Comparison of ENCODE assay signal across 24 cellular contexts in the genomic region with DNA sequence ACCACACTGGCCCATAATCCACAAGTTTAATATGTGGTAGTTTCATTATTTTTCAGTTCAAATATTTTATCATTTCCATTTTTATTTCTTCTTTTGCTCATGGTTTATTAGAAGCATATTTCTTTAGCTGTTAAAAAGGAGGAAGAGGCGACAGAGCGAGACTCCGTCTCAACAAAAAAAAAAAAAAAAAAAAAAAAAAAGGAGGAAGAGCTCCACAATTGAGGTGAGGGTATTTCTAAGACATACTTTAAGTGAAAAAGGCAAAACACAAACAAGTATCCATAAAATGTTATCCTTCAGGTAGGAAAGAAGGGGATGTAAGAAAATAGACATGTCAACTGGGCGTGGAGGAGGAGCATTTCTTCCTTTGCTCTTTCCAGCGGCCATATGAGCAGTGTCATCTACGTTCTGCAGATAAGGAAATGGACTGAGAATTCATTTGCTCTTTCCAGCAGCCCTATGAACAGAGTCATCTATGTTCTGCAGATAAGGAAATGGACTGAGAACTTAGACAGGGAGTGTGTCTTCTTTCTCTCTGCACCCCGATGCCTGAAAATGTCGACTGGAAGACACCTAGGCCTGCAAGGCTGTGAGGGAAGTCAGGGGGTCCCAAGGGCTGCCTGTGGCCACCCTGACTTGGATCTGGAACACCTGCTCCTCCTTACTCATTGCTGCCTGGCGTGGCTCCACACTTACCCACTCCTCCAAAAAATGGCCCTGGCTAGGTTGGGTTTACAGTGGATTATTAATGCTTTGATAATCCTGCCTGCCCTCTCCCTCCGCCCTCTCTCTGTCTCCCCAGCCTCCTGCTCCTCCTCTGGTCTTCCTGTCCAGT. TPM values are rescaled to one million over a fixed set of nuclear protein-coding genes. Genes with fewer than 3 reads are reported as not detected.
"Had no signal": no experiment of that assay in that cellular context is flagged by ENCODE, and none has a peak within 500 bp of the region (broad histone marks: within the 10 kb centered on the region; RNA-seq: fewer than 3 reads in every experiment).

No MANE protein-coding gene starts in this region.

- H3K4me3 Mint-ChIP-seq: activated B cell treated with CpG ODN at 0.5 μM for 24 hours; activated CD4-positive, alpha-beta T cell treated with anti-CD3 and anti-CD28 coated beads, Interleukin-2, amount 10 ng/mL, durations not matched to agents 24 days and 14 days; activated naive CD8-positive, alpha-beta T cell treated with anti-CD3 and anti-CD28 coated beads, Interleukin-2, amount 10 ng/mL, durations not matched to agents 7 days and 5 days; activated T-helper 1 cell treated with anti-CD3 and anti-CD28 coated beads, Interleukin-12 subunit alpha, Interleukin-12 subunit beta, Interleukin-2, Interleukin-4 antibody, amounts not matched to agents 30 ng/mL and 10 ng/mL and 1 ng/mL, durations not matched to agents 14 hours and 24 hours and 36 hours; central memory CD8-positive, alpha-beta T cell; memory B cell; natural killer cell; stimulated activated naive B cell treated with anti-CD40 and anti-IgM and Interleukin-4, amounts not matched to agents 10 μg/mL and 1 μg/mL and 100 μg/mL, for 72 hours; T-cell had no signal

- H3K36me3 Mint-ChIP-seq: activated naive CD8-positive, alpha-beta T cell treated with anti-CD3 and anti-CD28 coated beads, Interleukin-2, amount 10 ng/mL, durations not matched to agents 7 days and 5 days; memory B cell; natural killer cell; T-cell had no signal

- H3K27me3 Mint-ChIP-seq: activated B cell treated with CpG ODN at 0.5 μM for 24 hours had no signal

- H3K4me3 ChIP-seq: coronary artery, esophagus squamous epithelium, tibial nerve had no signal

- H3K27ac ChIP-seq: brain microvascular endothelial cell, coronary artery, esophagus squamous epithelium, tibial nerve had no signal

- H3K36me3 ChIP-seq: brain microvascular endothelial cell, esophagus squamous epithelium, tibial nerve had no signal

- H3K4me1 ChIP-seq: esophagus squamous epithelium had no signal

- H3K9me3 ChIP-seq: esophagus squamous epithelium, tibial nerve had no signal

- DNase-seq: activated B cell treated with CpG ODN at 0.5 μM for 24 hours; activated CD4-positive, alpha-beta T cell treated with anti-CD3 and anti-CD28 coated beads, Interleukin-2, amount 10 ng/mL, durations not matched to agents 24 days and 14 days; activated naive CD4-positive, alpha-beta T cell; activated naive CD8-positive, alpha-beta T cell treated with anti-CD3 and anti-CD28 coated beads, Interleukin-2, amount 10 ng/mL, durations not matched to agents 7 days and 5 days; anterior cingulate cortex; brain microvascular endothelial cell; esophagus squamous epithelium; glutamatergic neuron; hypothalamus; kidney; left ventricle myocardium superior; natural killer cell; nucleus accumbens; stimulated activated CD4-positive, alpha-beta T cell treated with anti-CD3 and anti-CD28 coated beads, Interleukin-15, amount 100 ng/mL, for 24 hours; stimulated activated CD4-positive, alpha-beta T cell treated with anti-CD3 and anti-CD28 coated beads, Interleukin-4, amount 100 ng/mL, for 1 hour; stimulated activated naive B cell treated with anti-CD40 and anti-IgM and Interleukin-4, amounts not matched to agents 10 μg/mL and 1 μg/mL and 100 μg/mL, for 72 hours; T-cell had no signal

- H3K27me3 ChIP-seq: brain microvascular endothelial cell, esophagus squamous epithelium, tibial nerve had no signal

- H3K9me3 Mint-ChIP-seq: activated B cell treated with CpG ODN at 0.5 μM for 24 hours; activated CD4-positive, alpha-beta T cell treated with anti-CD3 and anti-CD28 coated beads, Interleukin-2, amount 10 ng/mL, durations not matched to agents 24 days and 14 days; activated naive CD8-positive, alpha-beta T cell treated with anti-CD3 and anti-CD28 coated beads, Interleukin-2, amount 10 ng/mL, durations not matched to agents 7 days and 5 days; activated T-helper 1 cell treated with anti-CD3 and anti-CD28 coated beads, Interleukin-12 subunit alpha, Interleukin-12 subunit beta, Interleukin-2, Interleukin-4 antibody, amounts not matched to agents 30 ng/mL and 10 ng/mL and 1 ng/mL, durations not matched to agents 14 hours and 24 hours and 36 hours; central memory CD8-positive, alpha-beta T cell; memory B cell; natural killer cell; T-cell had no signal

- H3K27ac Mint-ChIP-seq: activated B cell treated with CpG ODN at 0.5 μM for 24 hours; activated CD4-positive, alpha-beta T cell treated with anti-CD3 and anti-CD28 coated beads, Interleukin-2, amount 10 ng/mL, durations not matched to agents 24 days and 14 days; activated naive CD8-positive, alpha-beta T cell treated with anti-CD3 and anti-CD28 coated beads, Interleukin-2, amount 10 ng/mL, durations not matched to agents 7 days and 5 days; activated T-helper 1 cell treated with anti-CD3 and anti-CD28 coated beads, Interleukin-12 subunit alpha, Interleukin-12 subunit beta, Interleukin-2, Interleukin-4 antibody, amounts not matched to agents 30 ng/mL and 10 ng/mL and 1 ng/mL, durations not matched to agents 14 hours and 24 hours and 36 hours; memory B cell; natural killer cell; stimulated activated naive B cell treated with anti-CD40 and anti-IgM and Interleukin-4, amounts not matched to agents 10 μg/mL and 1 μg/mL and 100 μg/mL, for 72 hours; T-cell had no signal

RNA-seq across cellular contexts. Expression of a gene that starts 18.9 kb away (rescaled TPM):
- total RNA-seq: activated B cell treated with CpG ODN at 0.5 μM for 24 hours; activated CD4-positive, alpha-beta T cell treated with anti-CD3 and anti-CD28 coated beads, Interleukin-2, amount 10 ng/mL, durations not matched to agents 24 days and 14 days; activated CD8-positive, alpha-beta memory T cell treated with anti-CD3 and anti-CD28 coated beads for 36 hours; activated naive CD8-positive, alpha-beta T cell treated with anti-CD3 and anti-CD28 coated beads, Interleukin-2, amount 10 ng/mL, durations not matched to agents 7 days and 5 days; activated T-helper 1 cell treated with anti-CD3 and anti-CD28 coated beads, Interleukin-12 subunit alpha, Interleukin-12 subunit beta, Interleukin-2, Interleukin-4 antibody, amounts not matched to agents 30 ng/mL and 10 ng/mL and 1 ng/mL, durations not matched to agents 14 hours and 24 hours and 36 hours; fibroblast of villous mesenchyme; natural killer cell had no signal
